In genomic region chr19:43439183-43440063, GRCh38 we compare ENCODE assay signal across 10 cellular contexts. TPM values are rescaled to one million over a fixed set of nuclear protein-coding genes. Genes with fewer than 3 reads are reported as not detected.
DNase-seq lines count a peak whose midpoint lies in the region; ATAC-seq, FAIRE-seq and TF ChIP-seq lines count a peak whose summit lies in the region.
"Had no signal": no experiment of that assay in that cellular context is flagged by ENCODE, and none has a peak within 500 bp of the region (broad histone marks: within the 10 kb centered on the region; RNA-seq: fewer than 3 reads in every experiment).

No MANE protein-coding gene starts in this region.

- H3K4me1 ChIP-seq in keratinocyte (ENCODE audit: control insufficient read depth, extremely low read depth, insufficient read depth, low read length), result peaks cover 17% of the 10 kb centered on the region

- ATAC-seq in GM18909 (IDR thresholded peaks at IDR 0.05; ENCODE audit: poor library complexity, unreplicated experiment) (no peak), HG03139 (IDR thresholded peaks at IDR 0.05; ENCODE audit: unreplicated experiment) (no peak)

- peak overlapping the region; percentile 65 for H2AFZ ChIP-seq in keratinocyte (ENCODE audit: control insufficient read depth, low read length)

- H3K27ac Mint-ChIP-seq in activated T-cell treated with anti-CD3 and anti-CD28 coated beads, Interleukin-2, amount 50 U/mL, for 24 hours, result peak overlapping the region; percentile 66

- peaks cover 50% of the 10 kb centered on the region for H3K4me1 Mint-ChIP-seq in activated T-cell treated with anti-CD3 and anti-CD28 coated beads, Interleukin-2, amount 50 U/mL, for 24 hours (ENCODE audit: low read depth)

- no peaks in the 10 kb centered on the region for H3K9me3 Mint-ChIP-seq in activated T-cell treated with anti-CD3 and anti-CD28 coated beads, Interleukin-2, amount 50 U/mL, for 24 hours

- FAIRE-seq in keratinocyte (lab: Jason Lieb, UNC), result peak; percentile 90

- no peaks in the 10 kb centered on the region for H3K36me3 Mint-ChIP-seq in activated T-cell treated with anti-CD3 and anti-CD28 coated beads, Interleukin-2, amount 50 U/mL, for 24 hours (ENCODE audit: low read depth)

- no peaks in the 10 kb centered on the region for H4K20me1 ChIP-seq in keratinocyte (ENCODE audit: control insufficient read depth, extremely low read depth, insufficient read depth, low read length)

- H3K4me3 ChIP-seq in keratinocyte (ENCODE audit: control insufficient read depth in 2 of 3, extremely low read depth in 1 of 3, insufficient read depth in 2 of 3, low read depth in 1 of 3, low read length in 3 of 3), result no peak overlapping the region

- no peaks in the 10 kb centered on the region for H3K9me1 ChIP-seq in keratinocyte (ENCODE audit: control insufficient read depth, extremely low read depth, insufficient read depth, low read length)

- H3K36me3 ChIP-seq in keratinocyte (ENCODE audit: control insufficient read depth in 2 of 2, extremely low read depth in 1 of 2, insufficient read depth in 2 of 2, low read length in 2 of 2), result no peaks in the 10 kb centered on the region

- peak overlapping the region; percentile 84 for H3K4me2 ChIP-seq in keratinocyte (ENCODE audit: control insufficient read depth, extremely low read depth, insufficient read depth, low read depth, low read length)

- H3K27me3 Mint-ChIP-seq in activated T-cell treated with anti-CD3 and anti-CD28 coated beads, Interleukin-2, amount 50 U/mL, for 24 hours, result no peaks in the 10 kb centered on the region

- no peak overlapping the region for H3K4me3 Mint-ChIP-seq in activated T-cell treated with anti-CD3 and anti-CD28 coated beads, Interleukin-2, amount 50 U/mL, for 24 hours

- H3K9ac ChIP-seq in keratinocyte (ENCODE audit: control insufficient read depth, extremely low read depth, insufficient read depth, low read length), result no peak overlapping the region

- DNase-seq in DMS53 (lab: John Stamatoyannopoulos, UW), result peak; percentile 67
- DNase-seq in MV-4-11 (lab: John Stamatoyannopoulos, UW), result peak; percentile 55
- DNase-seq in activated T-cell treated with anti-CD3 and anti-CD28 coated beads, Interleukin-2, amount 50 U/mL, for 24 hours, result no peak
- peak; percentile 76 for DNase-seq in keratinocyte (ENCODE audit: low read depth, low spot score)
- DNase-seq in NCI-H1436 (lab: John Stamatoyannopoulos, UW), result no peak
- DNase-seq in SHP77 treated with DMSO at 0.1 percent for 48 hours (lab: John Stamatoyannopoulos, UW), result no peak
- DNase-seq: NCI-H2029 treated with DMSO at 0.1 percent for 48 hours had no signal

- dilution Hi-C loops in keratinocyte (cut with MboI; ENCODE audit: extremely low pct_ligation_motif_present, low sequenced_read_pairs), result no loop called here

- TF ChIP-seq CTCF in keratinocyte (optimal IDR thresholded peaks at IDR 0.05 in 1 of 3, IDR thresholded peaks at IDR 0.05 in 1 of 3, conservative IDR thresholded peaks at IDR 0.05 in 1 of 3; ENCODE audit: extremely low read depth in 1 of 3, insufficient read depth in 2 of 3, low read length in 3 of 3), result no peak

- H3K9me3 ChIP-seq in keratinocyte (ENCODE audit: control insufficient read depth, low read depth, low read length), result peaks cover 2% of the 10 kb centered on the region

- no peaks in the 10 kb centered on the region for H3K79me2 ChIP-seq in keratinocyte (ENCODE audit: control insufficient read depth, insufficient read depth, low read length)

- peak overlapping the region; percentile 85 for H3K27ac ChIP-seq in keratinocyte (ENCODE audit: control insufficient read depth, insufficient read depth, low read length)

- H3K27me3 ChIP-seq in keratinocyte (ENCODE audit: control insufficient read depth, extremely low read depth, insufficient read depth, low read length), result no peaks in the 10 kb centered on the region

RNA-seq across cellular contexts. Expression of gene TEX101, which starts 24.7 kb away (rescaled TPM):
- polyA plus RNA-seq in keratinocyte, result 0.18 TPM in 1 of 3 replicates, not detected in the others
- 1.5 TPM for polyA plus RNA-seq in keratinocyte (2011; ENCODE audit: low read depth)
- 0.11 TPM in 1 of 2 replicates, not detected in the other for polyA plus RNA-seq in keratinocyte (2011; cell fraction: cytosol; rRNA removed)
- polyA plus RNA-seq in keratinocyte (2011; cell fraction: nucleus; rRNA removed), result 0.15 and 0.23 TPM in 2 replicates
- polyA plus RNA-seq in keratinocyte (2012; ENCODE audit: low replicate concordance), result 1.4 TPM in 1 of 2 replicates, not detected in the other
- polyA minus RNA-seq in keratinocyte, result not detected in 3 replicates
- not detected for polyA minus RNA-seq in keratinocyte (2011; cell fraction: cytosol; rRNA and poly(A)+ RNA removed)
- not detected in 2 replicates for polyA minus RNA-seq in keratinocyte (2011; cell fraction: nucleus; rRNA and poly(A)+ RNA removed)
- polyA plus RNA-seq: neural cell had no signal

RNA-seq across cellular contexts. Expression of gene LYPD3, which starts 26.0 kb away (rescaled TPM):
- 163 to 303 TPM (median 166 TPM) in 3 replicates for polyA plus RNA-seq in keratinocyte
- polyA plus RNA-seq in keratinocyte (2011; ENCODE audit: low read depth), result 170 TPM
- 74.3 and 111 TPM in 2 replicates for polyA plus RNA-seq in keratinocyte (2011; cell fraction: cytosol; rRNA removed)
- 507 and 546 TPM in 2 replicates for polyA plus RNA-seq in keratinocyte (2011; cell fraction: nucleus; rRNA removed)
- polyA plus RNA-seq in keratinocyte (2012; ENCODE audit: low replicate concordance), result 196 and 682 TPM in 2 replicates
- polyA minus RNA-seq in keratinocyte, result 74.7 to 199 TPM (median 145 TPM) in 3 replicates
- 127 TPM for polyA minus RNA-seq in keratinocyte (2011; cell fraction: cytosol; rRNA and poly(A)+ RNA removed)
- 228 and 253 TPM in 2 replicates for polyA minus RNA-seq in keratinocyte (2011; cell fraction: nucleus; rRNA and poly(A)+ RNA removed)
- polyA plus RNA-seq: neural cell had no signal

Comparison
In these comparisons a context has a peak if more than half of its experiments do, and no peak if none do; other contexts are left out.
1. DNase-seq: peak in DMS53 (single experiment), MV-4-11 (single experiment) and keratinocyte (single experiment); none in activated T-cell treated with anti-CD3 and anti-CD28 coated beads, Interleukin-2, amount 50 U/mL, for 24 hours (single experiment), NCI-H1436 (single experiment) and SHP77 treated with DMSO at 0.1 percent for 48 hours (single experiment).